ENCODE assay signal across 9 cellular contexts in the genomic region with DNA sequence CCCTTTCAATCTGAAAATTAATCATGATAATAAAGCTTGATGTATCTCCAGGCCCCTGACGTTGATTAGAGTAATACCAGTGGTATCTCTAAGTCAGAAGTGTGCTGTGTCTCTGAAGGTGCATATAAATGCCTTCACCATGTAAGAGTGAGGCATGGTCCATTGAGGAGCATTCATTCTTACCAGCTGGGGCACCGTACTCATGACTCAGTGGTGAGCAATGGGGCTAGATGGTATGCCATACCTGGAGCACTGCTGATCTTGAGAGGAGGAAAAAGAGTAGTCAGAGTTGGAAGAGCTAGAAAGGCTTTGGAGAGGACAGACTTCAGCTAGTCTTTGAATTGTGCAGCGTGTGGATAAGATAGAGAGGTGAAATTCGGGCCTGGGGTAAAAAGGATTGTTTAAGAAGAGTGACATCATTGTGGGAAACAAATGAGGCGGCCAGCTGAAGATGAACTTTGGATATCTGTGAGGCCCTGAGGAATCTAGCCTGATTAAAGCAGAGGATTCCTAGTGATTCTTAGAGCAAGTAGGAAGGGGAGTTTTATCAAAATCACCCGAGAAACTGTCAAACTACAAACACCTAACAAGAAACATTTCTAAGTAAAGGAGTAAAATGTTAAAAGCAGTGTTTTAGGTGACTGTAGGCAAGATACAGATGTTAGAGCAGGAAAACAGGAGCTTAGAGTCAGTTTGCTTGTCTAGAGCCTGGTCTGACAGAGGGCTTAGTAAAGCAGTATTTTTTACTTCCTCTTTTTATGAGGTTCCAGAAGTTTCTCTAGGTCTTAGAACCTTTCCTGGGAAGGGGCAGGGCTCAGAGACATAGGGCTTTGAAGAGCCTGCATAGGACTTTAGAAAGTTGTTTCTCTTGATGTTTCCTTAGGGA. TPM values are rescaled to one million over a fixed set of nuclear protein-coding genes. Genes with fewer than 3 reads are reported as not detected.
DNase-seq lines count a peak whose midpoint lies in the region; FAIRE-seq and TF ChIP-seq lines count a peak whose summit lies in the region.
"Had no signal": no experiment of that assay in that cellular context is flagged by ENCODE, and none has a peak within 500 bp of the region (broad histone marks: within the 10 kb centered on the region; RNA-seq: fewer than 3 reads in every experiment).

No MANE protein-coding gene starts in this region.

- no peak for TF ChIP-seq CTCF in endothelial cell (IDR thresholded peaks at IDR 0.05; ENCODE audit: unreplicated experiment)

- peaks cover 34% of the 10 kb centered on the region for H3K4me1 Mint-ChIP-seq in endothelial cell (ENCODE audit: unreplicated experiment)

- DNase-seq in SKM-1 treated with dmso at 0.1 percent for 144 hours (lab: John Stamatoyannopoulos, UW; ENCODE audit: unreplicated experiment) = peak; percentile 31
- DNase-seq in SKM-1 (lab: John Stamatoyannopoulos, UW; ENCODE audit: unreplicated experiment) = no peak
- peak; percentile 68 for DNase-seq in MG63
- no peak for DNase-seq in endothelial cell (ENCODE audit: low spot score)
- peak; percentile 51 for DNase-seq in small intestine
- DNase-seq in activated gamma-delta T cell (lab: John Stamatoyannopoulos, UW) = no peak
- no peak for DNase-seq in AML-193 (lab: John Stamatoyannopoulos, UW)
- DNase-seq in epidermal melanocyte (ENCODE audit: insufficient read length, low spot score) = no peak

- no peaks in the 10 kb centered on the region for H3K9me3 ChIP-seq in MG63
- no peaks in the 10 kb centered on the region for H3K9me3 ChIP-seq in small intestine (ENCODE audit: control insufficient read depth, low read depth)

- H3K4me3 ChIP-seq in MG63 (no peak overlapping the region), small intestine (ENCODE audit: low read depth in 1 of 2, low read length in 2 of 2) (no peak overlapping the region)

- no peak for FAIRE-seq in small intestine (lab: Jason Lieb, UNC)
- FAIRE-seq: A204.1 had no signal

- no peaks in the 10 kb centered on the region for H3K27me3 ChIP-seq in MG63
- no peaks in the 10 kb centered on the region for H3K27me3 ChIP-seq in small intestine (ENCODE audit: control insufficient read depth in 2 of 2, insufficient read depth in 2 of 2, low read length in 2 of 2)

- H3K36me3 ChIP-seq in MG63 = no peaks in the 10 kb centered on the region
- no peaks in the 10 kb centered on the region for H3K36me3 ChIP-seq in small intestine (ENCODE audit: control insufficient read depth in 2 of 2, insufficient read depth in 2 of 2, low read length in 2 of 2)

- 14 to 48% (median 36%) methylated on average over 6 of the region's 6 CpGs for WGBS in small intestine, 3 donors

- H3K27ac ChIP-seq in small intestine (ENCODE audit: low read depth in 1 of 2, low read length in 1 of 2) = peak overlapping the region in 1 of 2 donors; percentile 38

- no peak overlapping the region for H3K4me3 Mint-ChIP-seq in endothelial cell (ENCODE audit: unreplicated experiment)

- peaks cover 6 to 39% of the 10 kb centered on the region in 2 donors for H3K4me1 ChIP-seq in small intestine (ENCODE audit: control insufficient read depth in 2 of 2, insufficient read depth in 1 of 2, low read depth in 1 of 2, low read length in 1 of 2)

- H3K27me3 Mint-ChIP-seq in endothelial cell (ENCODE audit: unreplicated experiment) = no peaks in the 10 kb centered on the region

- peak overlapping the region; percentile 4 for H3K27ac Mint-ChIP-seq in endothelial cell (ENCODE audit: unreplicated experiment)

- no peaks in the 10 kb centered on the region for H3K9me3 Mint-ChIP-seq in endothelial cell (ENCODE audit: unreplicated experiment)

- no peaks in the 10 kb centered on the region for H3K36me3 Mint-ChIP-seq in endothelial cell (ENCODE audit: low read depth, unreplicated experiment)

RNA-seq across cellular contexts. Expression of gene TMOD3, which starts 13.6 kb away (rescaled TPM):
- total RNA-seq in MG63 (2014; rRNA removed; shearing (Covaris generic); ENCODE audit: low replicate concordance) = 37.8 and 40.6 TPM in 2 replicates
- 51.0 TPM for total RNA-seq in endothelial cell (ENCODE audit: unreplicated experiment)
- polyA plus RNA-seq in small intestine = 10 to 100 TPM; 13.2 to 19.2 (median 14.8) TPM

Comparison
In these comparisons a context has a peak if more than half of its experiments do, and no peak if none do; other contexts are left out.
1. DNase-seq: peak in SKM-1 treated with dmso at 0.1 percent for 144 hours (single experiment), MG63 (single experiment) and small intestine (single experiment); none in SKM-1 (single experiment), endothelial cell (single experiment), activated gamma-delta T cell (single experiment), AML-193 (0 of 2) and epidermal melanocyte (single experiment).